Comparison of ENCODE assay signal across 12 cellular contexts in the genomic region with DNA sequence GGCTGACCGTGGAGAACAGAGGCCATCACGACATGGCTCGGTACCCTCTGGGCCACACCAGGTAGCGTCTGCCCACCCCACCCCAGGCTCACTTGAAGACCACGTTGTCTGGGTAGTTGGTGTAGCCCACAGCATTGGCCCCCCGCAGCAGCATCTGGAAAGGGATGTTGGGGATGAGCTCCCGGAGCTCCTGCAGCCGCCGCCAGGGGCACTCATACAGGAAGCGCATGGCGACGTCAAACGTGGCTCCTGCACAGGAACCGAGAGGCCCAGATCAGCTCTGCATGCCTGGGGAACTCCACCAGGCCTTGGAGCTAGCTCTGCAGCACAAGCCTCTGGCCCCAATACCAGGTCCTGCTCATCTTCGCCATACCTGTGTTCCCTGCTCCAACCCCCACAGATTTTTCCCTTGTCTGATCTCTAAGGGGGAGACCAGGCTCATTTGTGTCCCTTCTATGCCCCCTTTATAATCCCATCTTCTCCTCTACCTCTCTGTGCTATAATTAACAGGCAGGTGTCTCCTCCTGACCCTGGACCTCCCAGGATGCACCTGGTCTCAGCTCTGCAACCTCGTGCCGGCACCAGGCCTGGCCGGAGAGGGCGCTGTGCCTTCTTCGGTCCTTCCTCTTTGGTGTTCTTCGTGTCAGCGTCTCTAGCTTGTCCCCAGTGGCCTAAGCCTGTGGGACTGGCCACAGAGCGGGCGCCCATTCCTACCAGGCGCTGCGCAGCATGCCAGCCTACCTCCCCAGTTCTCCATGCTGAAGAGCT. TPM values are rescaled to one million over a fixed set of nuclear protein-coding genes. Genes with fewer than 3 reads are reported as not detected.
DNase-seq lines count a peak whose midpoint lies in the region; ATAC-seq and TF ChIP-seq lines count a peak whose summit lies in the region.
"Had no signal": no experiment of that assay in that cellular context is flagged by ENCODE, and none has a peak within 500 bp of the region (broad histone marks: within the 10 kb centered on the region; RNA-seq: fewer than 3 reads in every experiment).

No MANE protein-coding gene starts in this region.

- no peaks in the 10 kb centered on the region for H3F3A ChIP-seq in Loucy (ENCODE audit: low read depth)

- H3K36me3 ChIP-seq in cardiac muscle cell (no peaks in the 10 kb centered on the region), Loucy (ENCODE audit: insufficient read depth, low read length) (peaks cover 13% of the 10 kb centered on the region; the same call in 1 of the 2 replicates)

- peaks cover 14% of the 10 kb centered on the region for H3K4me1 Mint-ChIP-seq in brain
- H3K4me1 Mint-ChIP-seq in stimulated activated naive B cell treated with anti-CD40 and anti-IgM and Interleukin-4, amounts not matched to agents 10 μg/mL and 1 μg/mL and 100 μg/mL, for 72 hours = peaks cover 18 to 26% of the 10 kb centered on the region in 2 donors
- H3K4me1 Mint-ChIP-seq in effector memory CD8-positive, alpha-beta T cell (ENCODE audit: low read depth in 2 of 2) = peaks cover 4 to 5% of the 10 kb centered on the region in 2 donors

- peaks cover 10% of the 10 kb centered on the region; the same call in 1 of the 2 replicates for H3K79me2 ChIP-seq in Loucy (ENCODE audit: insufficient read depth, low read length)

- H3K9me3 ChIP-seq in cardiac muscle cell (ENCODE audit: low read depth) (no peaks in the 10 kb centered on the region), Loucy (ENCODE audit: insufficient read depth, low read depth, low read length) (no peaks in the 10 kb centered on the region)

- no peak overlapping the region for H3K4me2 ChIP-seq in Loucy (ENCODE audit: low read depth, low read length, poor library complexity, severe bottlenecking)

- no peak overlapping the region for H3K4me3 Mint-ChIP-seq in brain
- H3K4me3 Mint-ChIP-seq in stimulated activated naive B cell treated with anti-CD40 and anti-IgM and Interleukin-4, amounts not matched to agents 10 μg/mL and 1 μg/mL and 100 μg/mL, for 72 hours = no peak overlapping the region
- no peak overlapping the region for H3K4me3 Mint-ChIP-seq in effector memory CD8-positive, alpha-beta T cell

- H3K27me3 Mint-ChIP-seq in brain = no peaks in the 10 kb centered on the region
- H3K27me3 Mint-ChIP-seq in stimulated activated naive B cell treated with anti-CD40 and anti-IgM and Interleukin-4, amounts not matched to agents 10 μg/mL and 1 μg/mL and 100 μg/mL, for 72 hours = no peaks in the 10 kb centered on the region
- no peaks in the 10 kb centered on the region for H3K27me3 Mint-ChIP-seq in effector memory CD8-positive, alpha-beta T cell

- peak overlapping the region in 3 of 5 experiments; percentile 13 to 28 (median 19) for H3K27ac Mint-ChIP-seq in brain
- H3K27ac Mint-ChIP-seq in stimulated activated naive B cell treated with anti-CD40 and anti-IgM and Interleukin-4, amounts not matched to agents 10 μg/mL and 1 μg/mL and 100 μg/mL, for 72 hours = peak overlapping the region; percentile 42
- H3K27ac Mint-ChIP-seq in effector memory CD8-positive, alpha-beta T cell = peak overlapping the region in 1 of 2 donors; percentile 60

- H3K9ac ChIP-seq in Loucy (ENCODE audit: low read depth, low read length, poor library complexity, severe bottlenecking) = no peak overlapping the region

- H3K4me1 ChIP-seq in cardiac muscle cell (ENCODE audit: low read depth) (peaks cover 6% of the 10 kb centered on the region), Loucy (ENCODE audit: insufficient read depth, low read length, poor library complexity, severe bottlenecking) (peaks cover 15% of the 10 kb centered on the region)

- peaks cover 10% of the 10 kb centered on the region for H3K36me3 Mint-ChIP-seq in brain
- H3K36me3 Mint-ChIP-seq in stimulated activated naive B cell treated with anti-CD40 and anti-IgM and Interleukin-4, amounts not matched to agents 10 μg/mL and 1 μg/mL and 100 μg/mL, for 72 hours = peaks cover 2 to 3% of the 10 kb centered on the region in 2 donors
- peaks cover 17% of the 10 kb centered on the region for H3K36me3 Mint-ChIP-seq in effector memory CD8-positive, alpha-beta T cell (ENCODE audit: insufficient read depth)

- no peak for ATAC-seq in Right ventricle myocardium inferior
- ATAC-seq in stimulated activated naive B cell treated with anti-CD40 and anti-IgM and Interleukin-4, amounts not matched to agents 10 μg/mL and 1 μg/mL and 100 μg/mL, for 72 hours (replicated peaks) = peak; percentile 33 to 43
- no peak for ATAC-seq in effector memory CD8-positive, alpha-beta T cell (replicated peaks)
- ATAC-seq: Panc1 had no signal

- H3K9me2 ChIP-seq in Loucy (replicated peaks; ENCODE audit: low read depth, low read length) = no peaks in the 10 kb centered on the region

- TF ChIP-seq CTCF in cardiac muscle cell (IDR thresholded peaks at IDR 0.05; ENCODE audit: low read depth, low read length) (peak; percentile 1), Loucy (conservative IDR thresholded peaks at IDR 0.05; ENCODE audit: low read length) (peak; percentile 37), brain (conservative IDR thresholded peaks at IDR 0.05) (no peak)

- H3K27ac ChIP-seq in cardiac muscle cell = no peak overlapping the region
- H3K27ac ChIP-seq: epithelial cell of prostate had no signal

- no peak overlapping the region for H2AFZ ChIP-seq in Loucy (ENCODE audit: low read length)

- H4K20me1 ChIP-seq in Loucy (ENCODE audit: insufficient read depth, low read length, poor library complexity, severe bottlenecking) = no peaks in the 10 kb centered on the region

- H3K4me3 ChIP-seq in cardiac muscle cell = no peak overlapping the region
- no peak overlapping the region for H3K4me3 ChIP-seq in Loucy (ENCODE audit: low read length, poor library complexity, severe bottlenecking)

- no peak for DNase-seq in cardiac muscle cell (ENCODE audit: low read depth in 1 of 2, low spot score in 1 of 2)
- no peak for DNase-seq in Right ventricle myocardium inferior (ENCODE audit: missing footprints)
- DNase-seq in stimulated activated naive B cell treated with anti-CD40 and anti-IgM and Interleukin-4, amounts not matched to agents 10 μg/mL and 1 μg/mL and 100 μg/mL, for 72 hours = no peak
- no peak for DNase-seq in effector memory CD8-positive, alpha-beta T cell
- DNase-seq in AG20443 (ENCODE audit: low spot score) = no peak
- DNase-seq in effector CD4-positive, alpha-beta T cell = no peak
- DNase-seq: activated T-cell treated with anti-CD3 and anti-CD28 coated beads for 4 hours, mammary epithelial cell had no signal

- H3K27me3 ChIP-seq in cardiac muscle cell = no peaks in the 10 kb centered on the region
- H3K27me3 ChIP-seq in Loucy (ENCODE audit: insufficient read depth, low read length, poor library complexity, severe bottlenecking) = no peaks in the 10 kb centered on the region

- H3K9me3 Mint-ChIP-seq in brain = no peaks in the 10 kb centered on the region
- H3K9me3 Mint-ChIP-seq in stimulated activated naive B cell treated with anti-CD40 and anti-IgM and Interleukin-4, amounts not matched to agents 10 μg/mL and 1 μg/mL and 100 μg/mL, for 72 hours = no peaks in the 10 kb centered on the region
- H3K9me3 Mint-ChIP-seq in effector memory CD8-positive, alpha-beta T cell = no peaks in the 10 kb centered on the region

- intact Hi-C loops in Right ventricle myocardium inferior (cut with DNase I) = no loop called here

RNA-seq across cellular contexts. Expression of a gene that starts 5.0 kb away (rescaled TPM):
- 40.6 and 50.4 TPM in 2 replicates for total RNA-seq in cardiac muscle cell
- 41.6 and 57.8 TPM in 2 replicates for polyA plus RNA-seq in cardiac muscle cell
- 24.7 TPM for total RNA-seq in Right ventricle myocardium inferior
- polyA plus RNA-seq in brain (ENCODE audit: insufficient read depth, low read depth, low replicate concordance) = 34.4 TPM

RNA-seq across cellular contexts. Expression of a gene that starts 8.6 kb away (rescaled TPM):
- total RNA-seq in cardiac muscle cell (19.5 and 24.4 TPM in 2 replicates), Right ventricle myocardium inferior (5.6 TPM)
- polyA plus RNA-seq in cardiac muscle cell (19.9 and 25.2 TPM in 2 replicates), brain (ENCODE audit: insufficient read depth, low read depth, low replicate concordance) (24.2 TPM)

Comparison
In these comparisons a context has a peak if more than half of its experiments do, and no peak if none do; other contexts are left out.
1. CTCF ChIP-seq: peak in cardiac muscle cell (single experiment) and Loucy (single experiment); none in brain (0 of 2).
2. ATAC-seq: peak in stimulated activated naive B cell treated with anti-CD40 and anti-IgM and Interleukin-4, amounts not matched to agents 10 μg/mL and 1 μg/mL and 100 μg/mL, for 72 hours (2 of 2); none in Right ventricle myocardium inferior (single experiment) and effector memory CD8-positive, alpha-beta T cell (single experiment).